8 cellular contexts compared by ENCODE assay signal in genomic region chr19:18507021-18507726, GRCh38. TPM values are rescaled to one million over a fixed set of nuclear protein-coding genes. Genes with fewer than 3 reads are reported as not detected.
DNase-seq lines count a peak whose midpoint lies in the region; ATAC-seq and TF ChIP-seq lines count a peak whose summit lies in the region.

No MANE protein-coding gene starts in this region.

- H3K4me3 ChIP-seq in thoracic aorta = no peak overlapping the region

- H3K36me3 ChIP-seq in thoracic aorta = no peaks in the 10 kb centered on the region

- peaks cover 67 to 94% of the 10 kb centered on the region in 2 donors for H3K4me1 ChIP-seq in thoracic aorta (ENCODE audit: control insufficient read depth in 1 of 2, low read depth in 2 of 2)

- H3K27ac ChIP-seq in thoracic aorta = peak overlapping the region; percentile 53 to 75

- TF ChIP-seq CTCF in thoracic aorta (IDR thresholded peaks at IDR 0.05) = no peak

- no peaks in the 10 kb centered on the region for H3K9me3 ChIP-seq in thoracic aorta

- ATAC-seq in thoracic aorta (ENCODE audit: insufficient number of reproducible peaks, low FRiP score, low read depth) = no peak

- DNase-seq in activated T-cell treated with anti-CD3 and anti-CD28 coated beads for 1 hour (ENCODE audit: low read depth) (peak; percentile 9), amniotic epithelial cell (ENCODE audit: low read depth) (peak; percentile 65), islet precursor cell (peak; percentile 64), thoracic aorta (ENCODE audit: low spot score) (no peak), SW480 (ENCODE audit: low spot score) (no peak), HK-2 (ENCODE audit: unreplicated experiment) (no peak), NCI-H524 (lab: John Stamatoyannopoulos, UW) (no peak)
- DNase-seq in activated T-cell treated with anti-CD3 and anti-CD28 coated beads, Interleukin-2, amount 50 U/mL, for 1 hour = no peak

- no peaks in the 10 kb centered on the region for H3K27me3 ChIP-seq in thoracic aorta (replicated peaks; ENCODE audit: insufficient read depth)

RNA-seq across cellular contexts. Expression of gene ELL, which starts 14.7 kb away (rescaled TPM):
- total RNA-seq in thoracic aorta = 10 to 100 TPM; 28.3 to 35.0 TPM

RNA-seq across cellular contexts. Expression of gene FKBP8, which starts 36.2 kb away (rescaled TPM):
- total RNA-seq in thoracic aorta = 100 to 1,000 TPM; 237 to 446 TPM

RNA-seq across cellular contexts. Expression of gene KXD1, which starts 50.5 kb away (rescaled TPM):
- total RNA-seq in thoracic aorta = 100 to 1,000 TPM in 1 of 2 donors, 10 to 100 TPM in 1; 99.6 to 174 TPM

Comparison
In these comparisons a context has a peak if more than half of its experiments do, and no peak if none do; other contexts are left out.
1. DNase-seq: peak in activated T-cell treated with anti-CD3 and anti-CD28 coated beads for 1 hour (single experiment), amniotic epithelial cell (single experiment) and islet precursor cell (single experiment); none in activated T-cell treated with anti-CD3 and anti-CD28 coated beads, Interleukin-2, amount 50 U/mL, for 1 hour (single experiment), thoracic aorta (single experiment), SW480 (single experiment), HK-2 (single experiment) and NCI-H524 (0 of 2).